Comparison of ENCODE assay signal across 20 cellular contexts in the genomic region with DNA sequence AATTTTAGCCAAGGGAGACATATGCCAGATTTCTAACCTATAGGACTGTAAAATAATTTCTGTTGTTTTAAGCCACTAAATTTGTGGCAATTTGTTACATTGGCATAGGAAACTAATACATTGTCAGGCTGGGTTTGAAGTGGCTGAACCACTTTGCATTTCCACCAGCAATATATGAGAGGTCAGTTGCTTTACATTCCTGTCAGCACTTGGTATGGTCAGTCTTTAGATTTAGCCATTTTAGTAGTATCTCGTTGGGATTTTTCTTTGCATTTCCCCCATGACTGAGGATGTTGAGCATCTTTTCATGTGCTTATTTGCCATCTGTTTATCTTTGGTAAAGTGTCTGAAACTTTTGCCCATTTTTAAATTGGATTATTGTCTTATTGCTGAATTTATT. TPM values are rescaled to one million over a fixed set of nuclear protein-coding genes. Genes with fewer than 3 reads are reported as not detected.
A peak's percentile ranks its signal among the peaks of the same experiment; 100 is the strongest.
DNase-seq lines count a peak whose midpoint lies in the region; ATAC-seq, FAIRE-seq and TF ChIP-seq lines count a peak whose summit lies in the region.
"Had no signal": no experiment of that assay in that cellular context is flagged by ENCODE, and none has a peak within 500 bp of the region (broad histone marks: within the 10 kb centered on the region; RNA-seq: fewer than 3 reads in every experiment).

No MANE protein-coding gene starts in this region.

- H3K27me3 ChIP-seq in PC-3 (ENCODE audit: low read length), result no peaks in the 10 kb centered on the region

- CTCF ChIA-PET in A549 (lab: Yijun Ruan, JAX) (no interaction called here), HEK293 (lab: Yijun Ruan, JAX) (no interaction called here), PC-3 (lab: Charles Lee) (no interaction called here)

- H3K9me3 ChIP-seq in A549 (no peaks in the 10 kb centered on the region), HEK293 (ENCODE audit: control insufficient read depth, insufficient read depth, low read depth, low read length) (no peaks in the 10 kb centered on the region), PC-3 (ENCODE audit: low read length) (no peaks in the 10 kb centered on the region)
- H3K9me3 ChIP-seq: Caco-2 had no signal

- TF ChIP-seq CTCF in A549 (IDR thresholded peaks at IDR 0.05) (no peak), HEK293 (tag by site-specific recombination; IDR thresholded peaks at IDR 0.05) (no peak), PC-3 (conservative IDR thresholded peaks at IDR 0.05; ENCODE audit: low read depth, low read length) (no peak), chondrocyte (IDR thresholded peaks at IDR 0.05) (no peak)

- no peaks in the 10 kb centered on the region for H3K27me3 Mint-ChIP-seq in chondrocyte (ENCODE audit: low read depth)
- H3K27me3 Mint-ChIP-seq: CD4-positive, alpha-beta T cell had no signal

- H3K4me3 Mint-ChIP-seq in chondrocyte (ENCODE audit: unreplicated experiment), result no peak overlapping the region
- H3K4me3 Mint-ChIP-seq: CD4-positive, alpha-beta T cell had no signal

- intact Hi-C loops in PC-3 (cut with micrococcal nuclease), result no loop called here

- no peak for TF ChIP-seq POLR2A in A549 (IDR thresholded peaks at IDR 0.05; ENCODE audit: low read length)
- no peak for TF ChIP-seq POLR2A in erythroblast (IDR thresholded peaks at IDR 0.05; ENCODE audit: low read length)

- no peaks in the 10 kb centered on the region for H3K36me3 ChIP-seq in HEK293 (ENCODE audit: control insufficient read depth in 2 of 2, insufficient read depth in 1 of 2, low read length in 2 of 2)
- H3K36me3 ChIP-seq in PC-3 (ENCODE audit: low read depth, low read length), result 0 out of 2 replicates have a peak, but pooled peaks cover 4% of the 10 kb centered on the region

- H3K4me1 ChIP-seq in A549 (peaks cover 44% of the 10 kb centered on the region), HEK293 (ENCODE audit: control insufficient read depth, insufficient read depth, low read length) (peaks cover 8% of the 10 kb centered on the region), PC-3 (ENCODE audit: insufficient read depth, low read length) (peaks cover 28% of the 10 kb centered on the region)

- H3K4me3 ChIP-seq in A549 (no peak overlapping the region), HEK293 (ENCODE audit: low read depth, low read length) (no peak overlapping the region), PC-3 (ENCODE audit: low read length) (no peak overlapping the region)

- H3K4me1 Mint-ChIP-seq in chondrocyte (ENCODE audit: low read depth), result peaks cover 41% of the 10 kb centered on the region

- ATAC-seq in A549 (no peak), PC-3 (no peak), GM21381 (IDR thresholded peaks at IDR 0.05; ENCODE audit: unreplicated experiment) (no peak)
- ATAC-seq: HCT116 had no signal

- H4K20me1 ChIP-seq in PC-3 (ENCODE audit: low read length), result peaks cover 36% of the 10 kb centered on the region

- POLR2A ChIA-PET in A549 (lab: Yijun Ruan, JAX) (no interaction called here), HEK293 (lab: Yijun Ruan, JAX) (no interaction called here), PC-3 (lab: Charles Lee; ENCODE audit: unreplicated experiment) (no interaction called here)

- no peak for TF ChIP-seq RAD21 in A549 (conservative IDR thresholded peaks at IDR 0.05 in 1 of 2, IDR thresholded peaks at IDR 0.05 in 1 of 2)

- H3F3A ChIP-seq in PC-3 (ENCODE audit: low read length, unreplicated experiment), result no peaks in the 10 kb centered on the region

- peaks cover 87% of the 10 kb centered on the region for H3K79me2 ChIP-seq in PC-3 (ENCODE audit: low read length)

- 81% methylated on average over 1 of the region's 1 CpG for WGBS in A549 (ENCODE audit: missing lambda C conversion rate)

- H3K27ac ChIP-seq in A549 (no peak overlapping the region), HEK293 (ENCODE audit: extremely low read depth, low read depth, low read length) (no peak overlapping the region), PC-3 (ENCODE audit: low read length) (no peak overlapping the region)
- H3K27ac ChIP-seq: C4-2B had no signal

- TF ChIP-seq EP300 in A549 (IDR thresholded peaks at IDR 0.05), result no peak

- DNase-seq in A549 (ENCODE audit: low read depth in 1 of 2, low spot score in 1 of 2) (no peak), PC-3 (no peak), chondrocyte (ENCODE audit: low spot score) (no peak), superior temporal gyrus (ENCODE audit: extremely low spot score) (no peak), erythroblast (lab: John Stamatoyannopoulos, UW) (no peak)
- no peak for DNase-seq in effector CD8-positive, alpha-beta T cell (lab: John Stamatoyannopoulos, UW)
- DNase-seq: AML-193; Caco-2; CD4-positive, alpha-beta T cell; GOT3; H7 had no signal

- H2AFZ ChIP-seq in PC-3 (ENCODE audit: low read length), result no peak overlapping the region

- H3K9ac ChIP-seq in PC-3 (ENCODE audit: low read length), result no peak overlapping the region

- BruUV-seq in PC-3 (replicated peaks; lab: Mats Ljungman, UMichigan), result no TSS peak

- FAIRE-seq in A549 (lab: Jason Lieb, UNC), result no peak
- FAIRE-seq: D721Med, GM12891, GM18507 had no signal

- H3K4me2 ChIP-seq in A549, result no peak overlapping the region
- peak overlapping the region; percentile 9; the same call in 1 of the 2 replicates for H3K4me2 ChIP-seq in PC-3 (ENCODE audit: low read length)

- H3K27ac Mint-ChIP-seq in chondrocyte (ENCODE audit: unreplicated experiment), result peak overlapping the region; percentile 39
- H3K27ac Mint-ChIP-seq: CD4-positive, alpha-beta T cell had no signal

- no peaks in the 10 kb centered on the region for H3K9me2 ChIP-seq in PC-3 (replicated peaks; ENCODE audit: low read length)

- no peaks in the 10 kb centered on the region for H3K36me3 Mint-ChIP-seq in chondrocyte (ENCODE audit: low read depth)

- no peaks in the 10 kb centered on the region for H3K9me3 Mint-ChIP-seq in chondrocyte (ENCODE audit: low read depth)
- H3K9me3 Mint-ChIP-seq: CD4-positive, alpha-beta T cell had no signal

TF ChIP-seq in A549, 52 proteins besides CTCF, POLR2A, EP300 and RAD21:
- TF ChIP-seq HOXB5 (CRISPR knock-in tag; IDR thresholded peaks at IDR 0.05), result no peak
- TF ChIP-seq RCOR1 (IDR thresholded peaks at IDR 0.05; ENCODE audit: low read depth, low read length), result no peak
- TF ChIP-seq, protein P1, sequence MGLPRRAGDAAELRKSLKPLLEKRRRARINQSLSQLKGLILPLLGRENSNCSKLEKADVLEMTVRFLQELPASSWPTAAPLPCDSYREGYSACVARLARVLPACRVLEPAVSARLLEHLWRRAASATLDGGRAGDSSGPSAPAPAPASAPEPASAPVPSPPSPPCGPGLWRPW (IDR thresholded peaks at IDR 0.05), result no peak
- TF ChIP-seq ZFP36 (IDR thresholded peaks at IDR 0.05; ENCODE audit: borderline replicate concordance, partially characterized antibody), result peak; percentile 30

TF ChIP-seq in HEK293, 187 proteins besides CTCF, POLR2A, EP300 and RAD21:
- TF ChIP-seq, protein P2, sequence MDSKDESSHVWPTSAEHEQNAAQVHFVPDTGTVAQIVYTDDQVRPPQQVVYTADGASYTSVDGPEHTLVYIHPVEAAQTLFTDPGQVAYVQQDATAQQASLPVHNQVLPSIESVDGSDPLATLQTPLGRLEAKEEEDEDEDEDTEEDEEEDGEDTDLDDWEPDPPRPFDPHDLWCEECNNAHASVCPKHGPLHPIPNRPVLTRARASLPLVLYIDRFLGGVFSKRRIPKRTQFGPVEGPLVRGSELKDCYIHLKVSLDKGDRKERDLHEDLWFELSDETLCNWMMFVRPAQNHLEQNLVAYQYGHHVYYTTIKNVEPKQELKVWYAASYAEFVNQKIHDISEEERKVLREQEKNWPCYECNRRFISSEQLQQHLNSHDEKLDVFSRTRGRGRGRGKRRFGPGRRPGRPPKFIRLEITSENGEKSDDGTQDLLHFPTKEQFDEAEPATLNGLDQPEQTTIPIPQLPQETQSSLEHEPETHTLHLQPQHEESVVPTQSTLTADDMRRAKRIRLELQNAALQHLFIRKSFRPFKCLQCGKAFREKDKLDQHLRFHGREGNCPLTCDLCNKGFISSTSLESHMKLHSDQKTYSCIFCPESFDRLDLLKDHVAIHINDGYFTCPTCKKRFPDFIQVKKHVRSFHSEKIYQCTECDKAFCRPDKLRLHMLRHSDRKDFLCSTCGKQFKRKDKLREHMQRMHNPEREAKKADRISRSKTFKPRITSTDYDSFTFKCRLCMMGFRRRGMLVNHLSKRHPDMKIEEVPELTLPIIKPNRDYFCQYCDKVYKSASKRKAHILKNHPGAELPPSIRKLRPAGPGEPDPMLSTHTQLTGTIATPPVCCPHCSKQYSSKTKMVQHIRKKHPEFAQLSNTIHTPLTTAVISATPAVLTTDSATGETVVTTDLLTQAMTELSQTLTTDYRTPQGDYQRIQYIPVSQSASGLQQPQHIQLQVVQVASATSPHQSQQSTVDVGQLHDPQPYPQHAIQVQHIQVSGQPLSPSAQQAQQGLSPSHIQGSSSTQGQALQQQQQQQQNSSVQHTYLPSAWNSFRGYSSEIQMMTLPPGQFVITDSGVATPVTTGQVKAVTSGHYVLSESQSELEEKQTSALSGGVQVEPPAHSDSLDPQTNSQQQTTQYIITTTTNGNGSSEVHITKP (tag by site-specific recombination; IDR thresholded peaks at IDR 0.05), result 0 out of 2 replicates have a peak, but pooled peaks have one; percentile 28
- TF ChIP-seq, protein P3, sequence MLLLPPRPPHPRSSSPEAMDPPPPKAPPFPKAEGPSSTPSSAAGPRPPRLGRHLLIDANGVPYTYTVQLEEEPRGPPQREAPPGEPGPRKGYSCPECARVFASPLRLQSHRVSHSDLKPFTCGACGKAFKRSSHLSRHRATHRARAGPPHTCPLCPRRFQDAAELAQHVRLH (tag by site-specific recombination; IDR thresholded peaks at IDR 0.05), result no peak

RNA-seq across cellular contexts. Expression of gene PALS1, which starts 3.9 kb away (rescaled TPM):
- polyA plus RNA-seq in A549 (2011; rRNA removed) (25.2 and 32.6 TPM in 2 replicates), A549 (2017; fragmentation: RNase III; extraction: RNeasy Plus Mini Kit Qiagen cat#74134 plus additional on column Dnase treatment) (23.4 to 26.8 TPM (median 26.6 TPM) in 3 replicates)
- polyA plus RNA-seq in A549 (2012; cell fraction: cytosol; rRNA removed), result 7.0 and 7.3 TPM in 2 replicates
- polyA plus RNA-seq in A549 (2012; cell fraction: nucleus; rRNA removed), result 5.7 and 7.3 TPM in 2 replicates
- 14.7 and 15.7 TPM in 2 replicates for polyA minus RNA-seq in A549 (2011; rRNA and poly(A)+ RNA removed)
- total RNA-seq in PC-3 (2014; rRNA removed) (28.5 and 31.5 TPM in 2 replicates), chondrocyte (12.5 to 14.5 TPM (median 14.3 TPM) in 3 replicates)

RNA-seq across cellular contexts. Expression of gene GARIN2, which starts 55.9 kb away (rescaled TPM):
- polyA plus RNA-seq in A549 (2011; rRNA removed) (not detected in 2 replicates), A549 (2017; fragmentation: RNase III; extraction: RNeasy Plus Mini Kit Qiagen cat#74134 plus additional on column Dnase treatment) (0.12 TPM in 1 of 3 replicates, not detected in the others)
- polyA plus RNA-seq in A549 (2012; cell fraction: cytosol; rRNA removed), result 0.01 TPM in 1 of 2 replicates, not detected in the other
- 0.06 and 0.13 TPM in 2 replicates for polyA plus RNA-seq in A549 (2012; cell fraction: nucleus; rRNA removed)
- not detected in 2 replicates for polyA minus RNA-seq in A549 (2011; rRNA and poly(A)+ RNA removed)
- total RNA-seq in PC-3 (2014; rRNA removed) (not detected in 2 replicates), chondrocyte (not detected in 3 replicates)
- total RNA-seq: A172; Caco-2; CD4-positive, alpha-beta T cell; H7 had no signal
- polyA plus RNA-seq: BJ had no signal
